8 cellular contexts compared by ENCODE assay signal in genomic region chr19:56670961-56671612, GRCh38. TPM values are rescaled to one million over a fixed set of nuclear protein-coding genes. Genes with fewer than 3 reads are reported as not detected.
DNase-seq lines count a peak whose midpoint lies in the region; ATAC-seq and TF ChIP-seq lines count a peak whose summit lies in the region.
"Had no signal": no experiment of that assay in that cellular context is flagged by ENCODE, and none has a peak within 500 bp of the region (broad histone marks: within the 10 kb centered on the region; RNA-seq: fewer than 3 reads in every experiment).

No MANE protein-coding gene starts in this region.

- H3K4me1 ChIP-seq in adrenal gland (replicated peaks in 1 of 2) (peaks cover 8 to 17% of the 10 kb centered on the region in 2 donors), suprapubic skin (peaks cover 17% of the 10 kb centered on the region), SK-N-SH (ENCODE audit: control insufficient read depth in 1 of 2, insufficient read depth in 2 of 2, low read depth in 1 of 2, low read length in 1 of 2) (peaks cover 0 to 11% of the 10 kb centered on the region in 2 experiments; a peak in 1 of 4 replicates)

- H3K79me2 ChIP-seq in SK-N-SH (ENCODE audit: insufficient read depth): no peaks in the 10 kb centered on the region

- no peak for ATAC-seq in GM21786 (IDR thresholded peaks at IDR 0.05; ENCODE audit: unreplicated experiment)
- ATAC-seq: PC-3 had no signal

- H2AFZ ChIP-seq in SK-N-SH (ENCODE audit: low read depth): no peak overlapping the region

- TF ChIP-seq POLR2A in adrenal gland (IDR thresholded peaks at IDR 0.05) (no peak), suprapubic skin (IDR thresholded peaks at IDR 0.05) (no peak)

- DNase-seq in NCI-H526 treated with DMSO at 0.1 percent for 48 hours (lab: John Stamatoyannopoulos, UW): peak; percentile 45
- DNase-seq in adrenal gland: peak in 3 of 7 donors; percentile 19 to 60 (median 23)
- DNase-seq in suprapubic skin (ENCODE audit: low spot score in 2 of 2): peak in 1 of 2 donors; percentile 44
- DNase-seq in NCI-H128 (lab: John Stamatoyannopoulos, UW; ENCODE audit: unreplicated experiment): no peak
- no peak for DNase-seq in SK-N-SH
- DNase-seq: PC-3 had no signal

- H3K27me3 ChIP-seq in adrenal gland (no peaks in the 10 kb centered on the region), layer of hippocampus (ENCODE audit: control insufficient read depth, insufficient read depth, low read length) (no peaks in the 10 kb centered on the region), suprapubic skin (no peaks in the 10 kb centered on the region), SK-N-SH (ENCODE audit: insufficient read depth) (no peaks in the 10 kb centered on the region)

- POLR2A ChIA-PET in SK-N-SH (lab: Yijun Ruan, JAX): no interaction called here

- TF ChIP-seq CTCF in adrenal gland (IDR thresholded peaks at IDR 0.05) (no peak), suprapubic skin (IDR thresholded peaks at IDR 0.05) (no peak), SK-N-SH (IDR thresholded peaks at IDR 0.05) (no peak)

- no peak overlapping the region for H3K4me2 ChIP-seq in SK-N-SH

- no peaks in the 10 kb centered on the region for H3K9me2 ChIP-seq in SK-N-SH

- no peak for TF ChIP-seq RAD21 in SK-N-SH (IDR thresholded peaks at IDR 0.05; ENCODE audit: low read length)

- no peak for TF ChIP-seq EP300 in suprapubic skin (IDR thresholded peaks at IDR 0.05)
- TF ChIP-seq EP300 in SK-N-SH (IDR thresholded peaks at IDR 0.05; ENCODE audit: borderline replicate concordance in 1 of 2, low read depth in 1 of 2, low read length in 1 of 2): no peak

- H3K9me3 ChIP-seq in adrenal gland (replicated peaks in 1 of 3) (no peaks in the 10 kb centered on the region), suprapubic skin (peaks cover 4% of the 10 kb centered on the region), SK-N-SH (no peaks in the 10 kb centered on the region)

- H4K20me1 ChIP-seq in SK-N-SH (ENCODE audit: insufficient read depth): no peaks in the 10 kb centered on the region

- peak overlapping the region in 1 of 5 donors; percentile 46 for H3K27ac ChIP-seq in adrenal gland
- peak overlapping the region; percentile 82 for H3K27ac ChIP-seq in layer of hippocampus (ENCODE audit: low read depth, low read length)
- no peak overlapping the region for H3K27ac ChIP-seq in suprapubic skin
- H3K27ac ChIP-seq in SK-N-SH (ENCODE audit: low read depth in 2 of 2, low read length in 1 of 2): no peak overlapping the region; a peak in 1 of 4 replicates

- peak overlapping the region; percentile 42 to 95 (median 66) for H3K4me3 ChIP-seq in adrenal gland
- peak overlapping the region; percentile 60 for H3K4me3 ChIP-seq in suprapubic skin
- H3K4me3 ChIP-seq in SK-N-SH (ENCODE audit: low read depth in 2 of 2, low read length in 1 of 2): peak overlapping the region in 1 of 2 experiments; percentile 51; a peak in 2 of 4 replicates

- intact Hi-C loops in adrenal gland (cut with DNase I): no loop called here

- no peak overlapping the region for H3K9ac ChIP-seq in SK-N-SH

- H3F3A ChIP-seq in SK-N-SH (replicated peaks; ENCODE audit: insufficient read depth): no peaks in the 10 kb centered on the region

- H3K36me3 ChIP-seq in adrenal gland (replicated peaks in 1 of 2): no peaks in the 10 kb centered on the region
- no peaks in the 10 kb centered on the region for H3K36me3 ChIP-seq in suprapubic skin
- no peaks in the 10 kb centered on the region for H3K36me3 ChIP-seq in SK-N-SH (replicated peaks in 1 of 2; ENCODE audit: control insufficient read depth in 1 of 2, insufficient read depth in 2 of 2, low read length in 1 of 2)

- CTCF ChIA-PET in SK-N-SH (lab: Yijun Ruan, JAX): interaction anchor here (1.8 kb wide), 1 partner anchor 55 kb away, joined by 5 read pairs; no protein-coding TSS in a partner anchor

- 34 to 63% (median 49%) methylated on average over 8 to 35 of the region's 35 CpGs for WGBS in adrenal gland, 4 donors
- 60% methylated on average over 1 of the region's 35 CpGs for WGBS in suprapubic skin
- WGBS in SK-N-SH (ENCODE audit: low lambda C conversion rate): 38% methylated on average over 19 of the region's 35 CpGs

TF ChIP-seq in SK-N-SH, 30 proteins besides CTCF, POLR2A, EP300 and RAD21:
- TF ChIP-seq MEF2A (IDR thresholded peaks at IDR 0.05; ENCODE audit: borderline replicate concordance, low read depth): no peak
- no peak for TF ChIP-seq IRF3 (IDR thresholded peaks at IDR 0.05; ENCODE audit: low read depth, low read length)
- no peak for TF ChIP-seq RFX5 (IDR thresholded peaks at IDR 0.05; ENCODE audit: low read length)
- TF ChIP-seq FOXM1 (IDR thresholded peaks at IDR 0.05; ENCODE audit: low read depth): no peak
- TF ChIP-seq RCOR1 (IDR thresholded peaks at IDR 0.05; ENCODE audit: low read length): no peak
- no peak for TF ChIP-seq PBX3 (IDR thresholded peaks at IDR 0.05)
- TF ChIP-seq FOSL2 (IDR thresholded peaks at IDR 0.05; ENCODE audit: borderline replicate concordance, low read depth): no peak
- TF ChIP-seq FOXJ3 (CRISPR knock-in tag; IDR thresholded peaks at IDR 0.05): no peak
- TF ChIP-seq EZH2phosphoT487 (IDR thresholded peaks at IDR 0.05; ENCODE audit: borderline replicate concordance, low read depth): no peak
TF ChIP-seq in SK-N-SH: peak in this region for 0.

RNA-seq across cellular contexts. Expression of gene ZNF835, which starts 0.5 kb away (rescaled TPM):
- total RNA-seq in adrenal gland: 10 to 100 TPM in 1 of 8 donors, 1 to 10 TPM in 7; 2.5 to 37.5 (median 6.4) TPM
- polyA plus RNA-seq in adrenal gland: 1 to 10 TPM in 1 of 3 donors, under 1 TPM in 2; 0.30 to 1.0 (median 0.97) TPM
- 1 to 10 TPM in 3 of 4 donors, under 1 TPM in 1; 0.34 to 2.0 (median 1.5) TPM for total RNA-seq in suprapubic skin
- polyA plus RNA-seq in SK-N-SH (2012; rRNA removed): 0.03 TPM in 1 of 2 replicates, not detected in the other
- 0.03 and 0.04 TPM in 2 replicates for polyA plus RNA-seq in SK-N-SH (2012; cell fraction: cytosol; rRNA removed)
- 0.15 TPM in 1 of 2 replicates, not detected in the other for polyA plus RNA-seq in SK-N-SH (2012; cell fraction: nucleus; rRNA removed)
- total RNA-seq: PC-3 had no signal

RNA-seq across cellular contexts. Expression of gene SMIM17, which starts 28.1 kb away (rescaled TPM):
- total RNA-seq in adrenal gland (under 1 TPM in 3 of 8 donors, not detected in 5; 0.22 to 0.50 (median 0.25) TPM), suprapubic skin (1 to 10 TPM in 1 of 4 donors, not detected in 3; 1.8 TPM)
- polyA plus RNA-seq in adrenal gland (under 1 TPM in 2 of 3 donors, not detected in 1; 0.07 to 0.35 TPM), SK-N-SH (2012; rRNA removed) (0.05 and 0.06 TPM in 2 replicates)
- polyA plus RNA-seq in SK-N-SH (2012; cell fraction: cytosol; rRNA removed): 0.16 and 0.19 TPM in 2 replicates
- 0.37 and 0.49 TPM in 2 replicates for polyA plus RNA-seq in SK-N-SH (2012; cell fraction: nucleus; rRNA removed)
- total RNA-seq: PC-3 had no signal
